8 cellular contexts compared by ENCODE assay signal in the genomic region with DNA sequence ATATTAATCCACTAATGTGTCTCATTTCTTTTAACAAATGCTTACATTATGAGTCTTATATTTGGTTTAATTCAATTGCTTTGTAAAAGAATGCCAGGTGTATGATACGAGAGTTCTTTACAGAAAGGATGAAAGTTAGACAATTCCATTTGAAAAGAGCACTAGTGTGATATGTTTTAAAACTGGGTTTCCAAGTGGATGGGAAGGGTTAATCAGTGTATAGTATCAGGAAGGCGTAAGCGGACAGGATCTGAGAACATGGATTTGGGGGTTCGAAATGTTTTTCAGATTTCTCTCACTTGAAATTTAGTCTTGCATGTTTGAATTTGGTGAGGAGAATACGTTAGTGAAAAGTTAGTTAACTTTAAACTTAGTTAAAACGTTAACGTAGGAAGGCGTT. TPM values are rescaled to one million over a fixed set of nuclear protein-coding genes. Genes with fewer than 3 reads are reported as not detected.
A peak's percentile ranks its signal among the peaks of the same experiment; 100 is the strongest.
DNase-seq lines count a peak whose midpoint lies in the region; ATAC-seq and TF ChIP-seq lines count a peak whose summit lies in the region.

No MANE protein-coding gene starts in this region.

- H3K36me3 ChIP-seq in gastrocnemius medialis, result peaks cover 0 to 29% of the 10 kb centered on the region in 2 donors

- no peak for ATAC-seq in gastrocnemius medialis

- H3K9me3 ChIP-seq in gastrocnemius medialis, result no peaks in the 10 kb centered on the region

- peaks cover 44 to 45% of the 10 kb centered on the region in 2 donors for H3K4me1 ChIP-seq in gastrocnemius medialis

- H3K4me1 Mint-ChIP-seq in Calu3 (ENCODE audit: low read depth, unreplicated experiment) (peaks cover 33% of the 10 kb centered on the region), glutamatergic neuron (ENCODE audit: low read depth, unreplicated experiment) (peaks cover 16% of the 10 kb centered on the region)

- peak overlapping the region; percentile 96 for H3K27ac ChIP-seq in VCaP
- peak overlapping the region; percentile 95 to 100 (median 100) for H3K27ac ChIP-seq in gastrocnemius medialis

- H3K27ac Mint-ChIP-seq in Calu3 (ENCODE audit: unreplicated experiment) (peak overlapping the region; percentile 93), glutamatergic neuron (ENCODE audit: unreplicated experiment) (no peak overlapping the region)

- H3K27me3 Mint-ChIP-seq in Calu3 (ENCODE audit: unreplicated experiment) (no peaks in the 10 kb centered on the region), glutamatergic neuron (ENCODE audit: unreplicated experiment) (peaks cover 14% of the 10 kb centered on the region)

- DNase-seq in Calu3, result no peak
- no peak for DNase-seq in glutamatergic neuron
- DNase-seq in gastrocnemius medialis, result no peak
- no peak for DNase-seq in COLO668 (lab: John Stamatoyannopoulos, UW; ENCODE audit: unreplicated experiment)
- no peak for DNase-seq in NOMO-1 treated with dmso at 0.1 percent for 144 hours (lab: John Stamatoyannopoulos, UW; ENCODE audit: unreplicated experiment)
- DNase-seq in activated CD4-positive, CD25-positive, alpha-beta regulatory T cell treated with anti-CD3 and anti-CD28 coated beads, Interleukin-2, amount 50 U/mL, for 72 hours, result no peak
- no peak for DNase-seq in activated naive CD4-positive, alpha-beta T cell treated with Interleukin-2 at 50 U/mL for 16 hours

- TF ChIP-seq CTCF in Calu3 (IDR thresholded peaks at IDR 0.05; ENCODE audit: unreplicated experiment), result no peak
- no peak for TF ChIP-seq CTCF in VCaP (conservative IDR thresholded peaks at IDR 0.05)
- TF ChIP-seq CTCF in glutamatergic neuron (IDR thresholded peaks at IDR 0.05; ENCODE audit: partially characterized antibody, unreplicated experiment), result no peak
- no peak for TF ChIP-seq CTCF in gastrocnemius medialis (IDR thresholded peaks at IDR 0.05 in 4 of 5, conservative IDR thresholded peaks at IDR 0.05 in 1 of 5)

- TF ChIP-seq POLR2A in gastrocnemius medialis (IDR thresholded peaks at IDR 0.05), result no peak

- H3K36me3 Mint-ChIP-seq in Calu3 (ENCODE audit: insufficient read depth, unreplicated experiment) (peaks cover 67% of the 10 kb centered on the region), glutamatergic neuron (ENCODE audit: unreplicated experiment) (peaks cover 7% of the 10 kb centered on the region)

- H3K4me3 ChIP-seq in gastrocnemius medialis, result peak overlapping the region; percentile 85 to 99 (median 96)

- CTCF ChIA-PET in Calu3 (lab: Charles Lee), result no interaction called here

- intact Hi-C loops in Calu3 (cut with micrococcal nuclease; ENCODE audit: unreplicated experiment), result loop anchor here (2.0 to 5.0 kb wide), 3 partner anchors 109 to 174 kb away; no protein-coding TSS in a partner anchor
- intact Hi-C loops in gastrocnemius medialis (cut with DNase I; ENCODE audit: low total_unique reads), result no loop called here

- no peaks in the 10 kb centered on the region for H3K27me3 ChIP-seq in gastrocnemius medialis

- in situ Hi-C loops in gastrocnemius medialis (cut with MboI; ENCODE audit: low sequenced_read_pairs in 4 of 4), result loop anchor here in 3 of 4 donors (5.0 to 25.0 kb wide), 2 partner anchors 94 to 99 kb away; no protein-coding TSS in a partner anchor

- no peaks in the 10 kb centered on the region for H3K9me3 Mint-ChIP-seq in Calu3 (ENCODE audit: low read depth, unreplicated experiment)
- peaks cover 18% of the 10 kb centered on the region for H3K9me3 Mint-ChIP-seq in glutamatergic neuron (ENCODE audit: unreplicated experiment)

- H3K4me3 Mint-ChIP-seq in Calu3 (ENCODE audit: low read depth, unreplicated experiment) (peak overlapping the region; percentile 94), glutamatergic neuron (ENCODE audit: unreplicated experiment) (peak overlapping the region; percentile 93)

- BruUV-seq in Calu3 (replicated peaks; lab: Mats Ljungman, UMichigan), result no TSS peak

RNA-seq across cellular contexts. Expression of a gene that starts 2.6 kb away (rescaled TPM):
- total RNA-seq in Calu3 (2022) (44.1 and 45.5 TPM in 2 replicates), glutamatergic neuron (ENCODE audit: unreplicated experiment) (30.3 TPM), gastrocnemius medialis (100 to 1,000 TPM; 111 to 293 (median 183) TPM)
